ENCODE assay signal across 31 cellular contexts in genomic region chr17:8720596-8720995, GRCh38. TPM values are rescaled to one million over a fixed set of nuclear protein-coding genes. Genes with fewer than 3 reads are reported as not detected.
"Had no signal": no experiment of that assay in that cellular context is flagged by ENCODE, and none has a peak within 500 bp of the region (broad histone marks: within the 10 kb centered on the region; RNA-seq: fewer than 3 reads in every experiment).

No MANE protein-coding gene starts in this region.

- H3K4me3 ChIP-seq: adrenal gland, body of pancreas, breast epithelium, SJSA1 had no signal

- H3K27me3 Mint-ChIP-seq: activated CD4-positive, alpha-beta T cell treated with anti-CD3 and anti-CD28 coated beads for 36 hours; activated CD4-positive, alpha-beta T cell treated with anti-CD3 and anti-CD28 coated beads, Interleukin-2, amount 10 ng/mL, durations not matched to agents 7 days and 5 days had no signal

- H3K27ac Mint-ChIP-seq: activated CD4-positive, alpha-beta T cell treated with anti-CD3 and anti-CD28 coated beads for 36 hours; activated CD4-positive, alpha-beta T cell treated with anti-CD3 and anti-CD28 coated beads, Interleukin-2, amount 10 ng/mL, durations not matched to agents 7 days and 5 days; activated CD8-positive, alpha-beta T cell treated with anti-CD3 and anti-CD28 coated beads, Interleukin-2, amount 10 ng/mL, durations not matched to agents 7 days and 5 days; activated naive CD4-positive, alpha-beta T cell treated with anti-CD3 and anti-CD28 coated beads for 36 hours; activated naive CD4-positive, alpha-beta T cell treated with anti-CD3 and anti-CD28 coated beads, Interleukin-2, amount 50 U/mL, for 72 hours; activated T-cell treated with anti-CD3 and anti-CD28 coated beads, Interleukin-2, amount 50 U/mL, for 24 hours; activated T-helper 2 cell treated with anti-CD3 and anti-CD28 coated beads, Interferon-gamma antibody, Interleukin-2, Interleukin-4, amounts not matched to agents 10 μg/mL and 5 μg/mL and 100 μg/mL, durations not matched to agents 14 hours and 24 hours and 36 hours; T-helper 1 cell treated with Interleukin-12 subunit alpha and Interleukin-12 subunit beta and Interleukin-4 antibody, amounts not matched to agents 30 μg/mL and 1 μg/mL, for 36 hours; T-helper 2 cell treated with Interferon-gamma antibody and Interleukin-4, amounts not matched to agents 5 μg/mL and 100 μg/mL, for 36 hours had no signal

- H3K9me3 Mint-ChIP-seq: activated CD4-positive, alpha-beta T cell treated with anti-CD3 and anti-CD28 coated beads, Interleukin-2, amount 10 ng/mL, durations not matched to agents 7 days and 5 days; activated naive CD4-positive, alpha-beta T cell treated with anti-CD3 and anti-CD28 coated beads for 36 hours; activated naive CD4-positive, alpha-beta T cell treated with anti-CD3 and anti-CD28 coated beads, Interleukin-2, amount 50 U/mL, for 72 hours; activated T-cell treated with anti-CD3 and anti-CD28 coated beads, Interleukin-2, amount 50 U/mL, for 24 hours; activated T-helper 2 cell treated with anti-CD3 and anti-CD28 coated beads, Interferon-gamma antibody, Interleukin-2, Interleukin-4, amounts not matched to agents 10 μg/mL and 5 μg/mL and 100 μg/mL, durations not matched to agents 14 hours and 24 hours and 36 hours; T-helper 1 cell treated with Interleukin-12 subunit alpha and Interleukin-12 subunit beta and Interleukin-4 antibody, amounts not matched to agents 30 μg/mL and 1 μg/mL, for 36 hours; T-helper 2 cell treated with Interferon-gamma antibody and Interleukin-4, amounts not matched to agents 5 μg/mL and 100 μg/mL, for 36 hours had no signal

- DNase-seq: activated CD4-positive, alpha-beta T cell treated with anti-CD3 and anti-CD28 coated beads for 36 hours; activated CD4-positive, alpha-beta T cell treated with anti-CD3 and anti-CD28 coated beads, Interleukin-2, amount 10 ng/mL, durations not matched to agents 7 days and 5 days; activated CD4-positive, alpha-beta T cell treated with anti-CD3 and anti-CD28 coated beads, Interleukin-2, amount 50 U/mL, for 48 hours; activated CD8-positive, alpha-beta T cell treated with anti-CD3 and anti-CD28 coated beads, Interleukin-2, amount 10 ng/mL, durations not matched to agents 7 days and 5 days; activated gamma-delta T cell; activated naive CD4-positive, alpha-beta T cell treated with anti-CD3 and anti-CD28 coated beads for 36 hours; activated T-cell treated with anti-CD3 and anti-CD28 coated beads, Interleukin-2, amount 50 U/mL, for 24 hours; adrenal gland; body of pancreas; caudate nucleus; Karpas-422; KBM-7; NCI-H1105; NCI-H1417 treated with DMSO at 0.1 percent for 48 hours; NCI-H1930; NCI-H2081 treated with DMSO at 0.1 percent for 48 hours; NCI-H345; NCI-H524 treated with DMSO at 0.1 percent for 48 hours; SHP77 treated with DMSO at 0.1 percent for 48 hours; SK-N-SH had no signal

- H3K27ac ChIP-seq: adrenal gland, body of pancreas, breast epithelium, SJSA1 had no signal

- H3K4me2 ChIP-seq: SK-N-SH had no signal

- H3K36me3 Mint-ChIP-seq: activated naive CD4-positive, alpha-beta T cell treated with anti-CD3 and anti-CD28 coated beads, Interleukin-2, amount 50 U/mL, for 72 hours had no signal

- H3K36me3 ChIP-seq: adrenal gland, breast epithelium, SJSA1 had no signal

- H3K4me1 ChIP-seq: adrenal gland, body of pancreas, breast epithelium, SJSA1 had no signal

- ATAC-seq: activated CD4-positive, alpha-beta T cell treated with anti-CD3 and anti-CD28 coated beads for 36 hours; activated CD8-positive, alpha-beta T cell treated with anti-CD3 and anti-CD28 coated beads, Interleukin-2, amount 10 ng/mL, durations not matched to agents 7 days and 5 days; activated naive CD4-positive, alpha-beta T cell treated with anti-CD3 and anti-CD28 coated beads, Interleukin-2, amount 50 U/mL, for 72 hours; body of pancreas; Panc1 had no signal

- H3K4me3 Mint-ChIP-seq: activated CD4-positive, alpha-beta T cell treated with anti-CD3 and anti-CD28 coated beads for 36 hours; activated CD4-positive, alpha-beta T cell treated with anti-CD3 and anti-CD28 coated beads, Interleukin-2, amount 10 ng/mL, durations not matched to agents 7 days and 5 days; activated CD8-positive, alpha-beta T cell treated with anti-CD3 and anti-CD28 coated beads, Interleukin-2, amount 10 ng/mL, durations not matched to agents 7 days and 5 days; activated naive CD4-positive, alpha-beta T cell treated with anti-CD3 and anti-CD28 coated beads for 36 hours; activated T-cell treated with anti-CD3 and anti-CD28 coated beads, Interleukin-2, amount 50 U/mL, for 24 hours; T-helper 1 cell treated with Interleukin-12 subunit alpha and Interleukin-12 subunit beta and Interleukin-4 antibody, amounts not matched to agents 30 μg/mL and 1 μg/mL, for 36 hours; T-helper 2 cell treated with Interferon-gamma antibody and Interleukin-4, amounts not matched to agents 5 μg/mL and 100 μg/mL, for 36 hours had no signal

- H3K9ac ChIP-seq: SK-N-SH had no signal

- H3K27me3 ChIP-seq: adrenal gland, body of pancreas, breast epithelium, SJSA1 had no signal

- H3K9me3 ChIP-seq: adrenal gland, body of pancreas, breast epithelium, SJSA1, SK-N-SH had no signal

- H3K4me1 Mint-ChIP-seq: activated CD4-positive, alpha-beta T cell treated with anti-CD3 and anti-CD28 coated beads for 36 hours; activated CD4-positive, alpha-beta T cell treated with anti-CD3 and anti-CD28 coated beads, Interleukin-2, amount 10 ng/mL, durations not matched to agents 7 days and 5 days had no signal

RNA-seq across cellular contexts. Expression of gene CCDC42, which starts 24.0 kb away (rescaled TPM):
- total RNA-seq: activated naive CD4-positive, alpha-beta T cell treated with anti-CD3 and anti-CD28 coated beads for 36 hours; activated naive CD4-positive, alpha-beta T cell treated with anti-CD3 and anti-CD28 coated beads, Interleukin-2, amount 50 U/mL, for 72 hours; adrenal gland; astrocyte; body of pancreas; breast epithelium; MCF 10A; NCI-H460; RPMI7951; SJSA1 had no signal

RNA-seq across cellular contexts. Expression of gene SPDYE4, which starts 37.8 kb away (rescaled TPM):
- total RNA-seq: activated CD4-positive, alpha-beta T cell treated with anti-CD3 and anti-CD28 coated beads for 36 hours; activated CD4-positive, alpha-beta T cell treated with anti-CD3 and anti-CD28 coated beads, Interleukin-2, amount 10 ng/mL, durations not matched to agents 7 days and 5 days; activated CD8-positive, alpha-beta T cell treated with anti-CD3 and anti-CD28 coated beads, Interleukin-2, amount 10 ng/mL, durations not matched to agents 7 days and 5 days; activated naive CD4-positive, alpha-beta T cell treated with anti-CD3 and anti-CD28 coated beads for 36 hours; activated naive CD4-positive, alpha-beta T cell treated with anti-CD3 and anti-CD28 coated beads, Interleukin-2, amount 50 U/mL, for 72 hours; activated T-helper 2 cell treated with anti-CD3 and anti-CD28 coated beads, Interferon-gamma antibody, Interleukin-2, Interleukin-4, amounts not matched to agents 10 μg/mL and 5 μg/mL and 100 μg/mL, durations not matched to agents 14 hours and 24 hours and 36 hours; adrenal gland; astrocyte; body of pancreas; breast epithelium; MCF 10A; NCI-H460; RPMI7951; SJSA1 had no signal
